14 cellular contexts compared by ENCODE assay signal in genomic region chr4:10031663-10032590, GRCh38. TPM values are rescaled to one million over a fixed set of nuclear protein-coding genes. Genes with fewer than 3 reads are reported as not detected.
DNase-seq lines count a peak whose midpoint lies in the region; ATAC-seq and TF ChIP-seq lines count a peak whose summit lies in the region.
"Had no signal": no experiment of that assay in that cellular context is flagged by ENCODE, and none has a peak within 500 bp of the region (broad histone marks: within the 10 kb centered on the region; RNA-seq: fewer than 3 reads in every experiment).

No MANE protein-coding gene starts in this region.

- CTCF ChIA-PET in activated naive CD4-positive, alpha-beta T cell treated with anti-CD3 and anti-CD28 coated beads for 36 hours (lab: Charles Lee): interaction anchor here (3.1 kb wide), 1 partner anchor 12 kb away, joined by 14 read pairs; the partner anchor contains the start of gene SLC2A9

- H3K4me1 Mint-ChIP-seq in glutamatergic neuron (ENCODE audit: low read depth, unreplicated experiment) (peaks cover 23% of the 10 kb centered on the region), neural crest cell (peaks cover 57% of the 10 kb centered on the region)
- H3K4me1 Mint-ChIP-seq in activated naive CD4-positive, alpha-beta T cell treated with anti-CD3 and anti-CD28 coated beads for 36 hours (ENCODE audit: low read depth): peaks cover 5% of the 10 kb centered on the region

- peak; percentile 35 for DNase-seq in WERI-Rb-1
- no peak for DNase-seq in glutamatergic neuron
- DNase-seq in neural crest cell (ENCODE audit: low read depth, low spot score): no peak
- no peak for DNase-seq in activated naive CD4-positive, alpha-beta T cell treated with anti-CD3 and anti-CD28 coated beads for 36 hours
- DNase-seq: activated CD4-positive, CD25-positive, alpha-beta regulatory T cell; activated T-cell treated with anti-CD3 and anti-CD28 coated beads, Interleukin-2, amount 50 U/mL, for 4 hours; tibial artery had no signal

- no peaks in the 10 kb centered on the region for H4K20me1 ChIP-seq in BLaER1

- intact Hi-C loops in activated naive CD4-positive, alpha-beta T cell treated with anti-CD3 and anti-CD28 coated beads for 36 hours (cut with micrococcal nuclease): no loop called here

- no peaks in the 10 kb centered on the region for H3K9me3 ChIP-seq in BLaER1
- no peaks in the 10 kb centered on the region for H3K9me3 ChIP-seq in WERI-Rb-1 (ENCODE audit: severe bottlenecking)
- H3K9me3 ChIP-seq: prostate gland, tibial artery had no signal

- H3K27me3 Mint-ChIP-seq in glutamatergic neuron (ENCODE audit: unreplicated experiment): peaks cover 4% of the 10 kb centered on the region
- no peaks in the 10 kb centered on the region for H3K27me3 Mint-ChIP-seq in neural crest cell (ENCODE audit: low read depth)
- peaks cover 10% of the 10 kb centered on the region for H3K27me3 Mint-ChIP-seq in activated naive CD4-positive, alpha-beta T cell treated with anti-CD3 and anti-CD28 coated beads for 36 hours (ENCODE audit: low read depth)

- H3K27me3 ChIP-seq in BLaER1 (no peaks in the 10 kb centered on the region), WERI-Rb-1 (ENCODE audit: insufficient read depth, low read depth, severe bottlenecking) (no peaks in the 10 kb centered on the region)
- H3K27me3 ChIP-seq: tibial artery had no signal

- H3K36me3 ChIP-seq in BLaER1: no peaks in the 10 kb centered on the region
- H3K36me3 ChIP-seq in WERI-Rb-1: no peaks in the 10 kb centered on the region
- H3K36me3 ChIP-seq: prostate gland, tibial artery had no signal

- H3K27ac Mint-ChIP-seq in glutamatergic neuron (ENCODE audit: unreplicated experiment) (no peak overlapping the region), neural crest cell (ENCODE audit: unreplicated experiment) (peak overlapping the region; percentile 86)
- H3K27ac Mint-ChIP-seq in activated naive CD4-positive, alpha-beta T cell treated with anti-CD3 and anti-CD28 coated beads for 36 hours: no peak overlapping the region

- peaks cover 42% of the 10 kb centered on the region for H3K4me1 ChIP-seq in BLaER1
- H3K4me1 ChIP-seq: prostate gland had no signal

- H3K4me3 ChIP-seq in BLaER1 (no peak overlapping the region), WERI-Rb-1 (ENCODE audit: low read depth, low read length) (no peak overlapping the region)
- H3K4me3 ChIP-seq: prostate gland, tibial artery had no signal

- H3K9me3 Mint-ChIP-seq in glutamatergic neuron (ENCODE audit: unreplicated experiment): peaks cover 2% of the 10 kb centered on the region
- H3K9me3 Mint-ChIP-seq in neural crest cell: no peaks in the 10 kb centered on the region
- no peaks in the 10 kb centered on the region for H3K9me3 Mint-ChIP-seq in activated naive CD4-positive, alpha-beta T cell treated with anti-CD3 and anti-CD28 coated beads for 36 hours
- H3K9me3 Mint-ChIP-seq: activated T-cell treated with anti-CD3 and anti-CD28 coated beads, Interleukin-2, amount 50 U/mL, for 4 hours had no signal

- H3K4me2 ChIP-seq in BLaER1: peak overlapping the region; percentile 80

- H3K36me3 Mint-ChIP-seq in glutamatergic neuron (ENCODE audit: unreplicated experiment) (no peaks in the 10 kb centered on the region), neural crest cell (ENCODE audit: low read depth) (no peaks in the 10 kb centered on the region)
- no peaks in the 10 kb centered on the region for H3K36me3 Mint-ChIP-seq in activated naive CD4-positive, alpha-beta T cell treated with anti-CD3 and anti-CD28 coated beads for 36 hours (ENCODE audit: low read depth)

- peak overlapping the region; percentile 34 for H3K4me3 Mint-ChIP-seq in glutamatergic neuron (ENCODE audit: unreplicated experiment)
- peak overlapping the region; percentile 60 for H3K4me3 Mint-ChIP-seq in neural crest cell
- H3K4me3 Mint-ChIP-seq in activated naive CD4-positive, alpha-beta T cell treated with anti-CD3 and anti-CD28 coated beads for 36 hours: no peak overlapping the region
- H3K4me3 Mint-ChIP-seq: activated T-cell treated with anti-CD3 and anti-CD28 coated beads, Interleukin-2, amount 50 U/mL, for 4 hours had no signal

- H3K27ac ChIP-seq in BLaER1: no peak overlapping the region
- H3K27ac ChIP-seq in WERI-Rb-1: no peak overlapping the region
- H3K27ac ChIP-seq: prostate gland, tibial artery had no signal

- H3K9ac ChIP-seq in BLaER1: no peak overlapping the region

- no peak for ATAC-seq in HG02678 (IDR thresholded peaks at IDR 0.05; ENCODE audit: unreplicated experiment)
- no peak for ATAC-seq in HG03432 (IDR thresholded peaks at IDR 0.05; ENCODE audit: unreplicated experiment)
- no peak for ATAC-seq in GM21447 (IDR thresholded peaks at IDR 0.05; ENCODE audit: unreplicated experiment)
- ATAC-seq: activated T-cell treated with anti-CD3 and anti-CD28 coated beads, Interleukin-2, amount 50 U/mL, for 4 hours had no signal

- TF ChIP-seq CTCF in WERI-Rb-1 (IDR thresholded peaks at IDR 0.05; ENCODE audit: low read depth, low read length) (no peak), glutamatergic neuron (IDR thresholded peaks at IDR 0.05; ENCODE audit: partially characterized antibody, unreplicated experiment) (no peak), neural crest cell (conservative IDR thresholded peaks at IDR 0.05) (no peak)

RNA-seq across cellular contexts. Expression of gene SLC2A9, which starts 10.6 kb away (rescaled TPM):
- total RNA-seq in glutamatergic neuron (ENCODE audit: unreplicated experiment): not detected
- 0.26 TPM in 1 of 2 replicates, not detected in the other for total RNA-seq in neural crest cell
- total RNA-seq in activated naive CD4-positive, alpha-beta T cell treated with anti-CD3 and anti-CD28 coated beads for 36 hours: under 1 TPM; 0.43 to 0.86 TPM
- total RNA-seq: G401, NCI-H460 had no signal
